ENCODE assay signal across 26 cellular contexts in the genomic region with DNA sequence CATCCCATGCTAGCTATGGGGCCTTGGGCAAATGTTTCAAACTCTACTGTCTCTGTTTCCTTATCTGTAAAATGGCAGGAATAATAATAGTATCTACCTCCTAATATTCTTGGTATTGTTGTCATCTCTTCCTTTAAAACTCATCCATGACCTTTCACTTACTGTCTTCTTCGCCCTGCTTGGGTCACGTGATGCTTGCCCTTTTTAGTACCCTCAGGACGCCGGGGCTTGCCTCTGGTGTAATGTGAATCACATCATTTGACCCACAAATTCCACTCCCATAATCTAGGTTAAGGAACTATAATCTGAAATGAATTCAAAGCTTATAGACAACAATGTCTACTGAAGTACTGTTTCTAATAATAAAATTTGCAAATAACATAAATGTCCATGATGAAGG.
"Had no signal": no experiment of that assay in that cellular context is flagged by ENCODE, and none has a peak within 500 bp of the region (broad histone marks: within the 10 kb centered on the region; RNA-seq: fewer than 3 reads in every experiment).

No MANE protein-coding gene starts in this region.

- H3K4me1 ChIP-seq: esophagus muscularis mucosa, gastroesophageal sphincter, heart left ventricle, lower lobe of right lung had no signal

- DNase-seq: dermis blood vessel endothelial cell; dorsolateral prefrontal cortex; effector CD4-positive, alpha-beta T cell; effector memory CD4-positive, alpha-beta T cell; foreskin keratinocyte; heart left ventricle; hypothalamus; immature natural killer cell; islet precursor cell; kidney; kidney glomerular epithelial cell; left colon; left ventricle myocardium superior; lower lobe of right lung; mesenchymal stem cell; mucosa of descending colon; naive B cell; naive thymus-derived CD8-positive, alpha-beta T cell had no signal

- H3K27ac ChIP-seq: coronary artery, dorsolateral prefrontal cortex, esophagus muscularis mucosa, foreskin keratinocyte, gastroesophageal sphincter, heart left ventricle, lower lobe of right lung had no signal

- ATAC-seq: foreskin keratinocyte; gastroesophageal sphincter; heart left ventricle; left colon; left lobe of liver; left ventricle myocardium superior; lower lobe of right lung; mucosa of descending colon; naive thymus-derived CD8-positive, alpha-beta T cell had no signal

- H2AFZ ChIP-seq: hepatocyte had no signal

- H3K4me2 ChIP-seq: hepatocyte had no signal

- H3K79me2 ChIP-seq: hepatocyte had no signal

- H3K4me1 Mint-ChIP-seq: immature natural killer cell; naive thymus-derived CD8-positive, alpha-beta T cell had no signal

- H3K4me3 ChIP-seq: coronary artery, dorsolateral prefrontal cortex, esophagus muscularis mucosa, gastroesophageal sphincter, heart left ventricle, hepatocyte, lower lobe of right lung, mucosa of descending colon had no signal

- H3K36me3 Mint-ChIP-seq: immature natural killer cell; mesothelial cell of epicardium; naive B cell; naive thymus-derived CD8-positive, alpha-beta T cell had no signal

- H3K36me3 ChIP-seq: esophagus muscularis mucosa, gastroesophageal sphincter, heart left ventricle, lower lobe of right lung had no signal

- H3K9me3 ChIP-seq: esophagus muscularis mucosa, gastroesophageal sphincter, heart left ventricle, lower lobe of right lung, mucosa of descending colon had no signal

- FAIRE-seq: endothelial cell of umbilical vein, frontal cortex, kidney had no signal

- H3K27me3 ChIP-seq: esophagus muscularis mucosa, hepatocyte had no signal

- H3K4me3 Mint-ChIP-seq: immature natural killer cell; mesothelial cell of epicardium; naive B cell; naive thymus-derived CD8-positive, alpha-beta T cell had no signal

- H3K9me3 Mint-ChIP-seq: mesothelial cell of epicardium had no signal

- H3K27ac Mint-ChIP-seq: immature natural killer cell; mesothelial cell of epicardium; naive B cell; naive thymus-derived CD8-positive, alpha-beta T cell had no signal
